In the genomic region with DNA sequence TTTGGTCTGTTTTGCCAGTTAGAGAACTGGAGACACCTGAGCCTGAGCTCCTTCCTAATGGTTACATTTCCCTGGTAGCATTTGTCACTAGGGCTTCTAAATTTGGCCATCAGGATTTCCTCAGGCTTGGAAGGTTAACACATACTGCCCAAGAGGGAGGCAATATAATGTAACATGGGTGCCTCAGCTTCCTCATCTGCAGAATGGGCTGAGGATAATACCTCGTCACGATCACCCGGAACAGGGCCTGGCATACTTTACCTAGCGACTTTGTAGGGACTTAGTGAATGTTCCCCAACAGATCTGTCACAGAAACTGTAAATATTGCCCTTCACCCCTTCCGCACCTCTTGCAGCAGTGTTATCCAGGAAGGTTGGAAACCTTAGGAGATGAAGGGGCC, we compare ENCODE assay signal across 16 cellular contexts. TPM values are rescaled to one million over a fixed set of nuclear protein-coding genes. Genes with fewer than 3 reads are reported as not detected.
"Had no signal": no experiment of that assay in that cellular context is flagged by ENCODE, and none has a peak within 500 bp of the region (broad histone marks: within the 10 kb centered on the region; RNA-seq: fewer than 3 reads in every experiment).

No MANE protein-coding gene starts in this region.

- H3K9me3 Mint-ChIP-seq: activated CD4-positive, alpha-beta T cell treated with anti-CD3 and anti-CD28 coated beads, Interleukin-2, amount 10 ng/mL, durations not matched to agents 24 days and 14 days; activated naive CD4-positive, alpha-beta T cell treated with anti-CD3 and anti-CD28 coated beads, Interleukin-2, amount 10 ng/mL, durations not matched to agents 7 days and 5 days; activated T-cell treated with anti-CD3 and anti-CD28 coated beads, Interleukin-2, amount 50 U/mL, for 24 hours; activated T-helper 2 cell treated with anti-CD3 and anti-CD28 coated beads, Interferon-gamma antibody, Interleukin-2, Interleukin-4, amounts not matched to agents 10 μg/mL and 5 μg/mL and 100 μg/mL, durations not matched to agents 14 hours and 24 hours and 36 hours had no signal

- ATAC-seq: activated CD8-positive, alpha-beta T cell treated with anti-CD3 and anti-CD28 coated beads, Interleukin-2, amount 10 ng/mL, durations not matched to agents 7 days and 5 days had no signal

- H3K27me3 Mint-ChIP-seq: activated CD4-positive, alpha-beta T cell treated with anti-CD3 and anti-CD28 coated beads, Interleukin-2, amount 10 ng/mL, durations not matched to agents 24 days and 14 days; activated naive CD4-positive, alpha-beta T cell treated with anti-CD3 and anti-CD28 coated beads, Interleukin-2, amount 10 ng/mL, durations not matched to agents 7 days and 5 days; activated T-cell treated with anti-CD3 and anti-CD28 coated beads, Interleukin-2, amount 50 U/mL, for 24 hours had no signal

- H3K4me3 Mint-ChIP-seq: activated CD4-positive, alpha-beta T cell treated with anti-CD3 and anti-CD28 coated beads, Interleukin-2, amount 10 ng/mL, durations not matched to agents 24 days and 14 days; activated CD8-positive, alpha-beta T cell treated with anti-CD3 and anti-CD28 coated beads, Interleukin-2, amount 10 ng/mL, durations not matched to agents 7 days and 5 days; activated naive CD4-positive, alpha-beta T cell treated with anti-CD3 and anti-CD28 coated beads, Interleukin-2, amount 10 ng/mL, durations not matched to agents 7 days and 5 days; activated T-cell treated with anti-CD3 and anti-CD28 coated beads, Interleukin-2, amount 50 U/mL, for 24 hours had no signal

- H3K9me3 ChIP-seq: ascending aorta, thyroid gland had no signal

- H3K27ac Mint-ChIP-seq: activated CD4-positive, alpha-beta T cell treated with anti-CD3 and anti-CD28 coated beads, Interleukin-2, amount 10 ng/mL, durations not matched to agents 24 days and 14 days; activated CD8-positive, alpha-beta T cell treated with anti-CD3 and anti-CD28 coated beads, Interleukin-2, amount 10 ng/mL, durations not matched to agents 7 days and 5 days; activated naive CD4-positive, alpha-beta T cell treated with anti-CD3 and anti-CD28 coated beads, Interleukin-2, amount 10 ng/mL, durations not matched to agents 7 days and 5 days; activated T-cell treated with anti-CD3 and anti-CD28 coated beads, Interleukin-2, amount 50 U/mL, for 24 hours; activated T-helper 2 cell treated with anti-CD3 and anti-CD28 coated beads, Interferon-gamma antibody, Interleukin-2, Interleukin-4, amounts not matched to agents 10 μg/mL and 5 μg/mL and 100 μg/mL, durations not matched to agents 14 hours and 24 hours and 36 hours had no signal

- FAIRE-seq: frontal cortex, keratinocyte had no signal

- H2AFZ ChIP-seq: parathyroid adenoma had no signal

- H3K27ac ChIP-seq: ascending aorta, parathyroid adenoma, thyroid gland had no signal

- DNase-seq: activated CD4-positive, alpha-beta T cell treated with anti-CD3 and anti-CD28 coated beads, Interleukin-2, amount 10 ng/mL, durations not matched to agents 24 days and 14 days; activated CD8-positive, alpha-beta T cell treated with anti-CD3 and anti-CD28 coated beads, Interleukin-2, amount 10 ng/mL, durations not matched to agents 7 days and 5 days; activated naive CD4-positive, alpha-beta T cell treated with anti-CD3 and anti-CD28 coated beads, Interleukin-2, amount 10 ng/mL, durations not matched to agents 7 days and 5 days; cortex of kidney; effector CD4-positive, alpha-beta T cell; midbrain; stimulated activated naive CD4-positive, alpha-beta T cell treated with Interleukin-2 at 50 U/mL for 16 hours; T-helper 1 cell; T1000; thyroid gland had no signal

- H3K27me3 ChIP-seq: ascending aorta, thyroid gland had no signal

- H3K79me2 ChIP-seq: parathyroid adenoma had no signal

- H3K9ac ChIP-seq: parathyroid adenoma had no signal

- H3K4me3 ChIP-seq: ascending aorta, thyroid gland had no signal

- H3K4me1 ChIP-seq: ascending aorta, parathyroid adenoma, thyroid gland had no signal

RNA-seq across cellular contexts. Expression of a gene that starts 25.1 kb away (rescaled TPM):
- polyA plus RNA-seq: keratinocyte had no signal
